Comparison of ENCODE assay signal across 29 cellular contexts in the genomic region with DNA sequence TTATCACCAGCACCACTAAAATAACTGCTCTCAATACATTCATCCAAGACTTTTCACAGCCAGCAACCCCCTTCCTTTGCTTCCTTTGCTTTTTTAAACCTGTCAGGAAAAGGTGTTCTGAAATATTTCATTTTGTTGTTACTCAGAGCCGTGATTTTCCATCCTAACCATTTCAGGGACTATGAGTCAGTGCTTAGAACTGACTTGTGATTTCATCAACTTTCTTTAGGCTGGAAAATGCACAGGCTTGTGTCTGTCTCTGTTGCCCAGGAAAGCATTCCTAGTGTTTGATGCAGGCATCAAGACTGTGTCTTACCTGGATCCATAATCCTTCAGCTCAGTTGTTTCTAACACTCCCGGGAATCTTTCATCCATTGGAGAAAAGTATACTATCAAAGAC.
DNase-seq lines count a peak whose midpoint lies in the region; ATAC-seq, FAIRE-seq and TF ChIP-seq lines count a peak whose summit lies in the region.
"Had no signal": no experiment of that assay in that cellular context is flagged by ENCODE, and none has a peak within 500 bp of the region (broad histone marks: within the 10 kb centered on the region; RNA-seq: fewer than 3 reads in every experiment).

No MANE protein-coding gene starts in this region.

- H3K27me3 ChIP-seq in astrocyte (ENCODE audit: insufficient read depth, low read length), result no peaks in the 10 kb centered on the region
- H3K27me3 ChIP-seq: BE2C, gastroesophageal sphincter, neutrophil, tibial nerve had no signal

- peaks cover 27% of the 10 kb centered on the region for H3K4me1 Mint-ChIP-seq in astrocyte (ENCODE audit: low read depth, unreplicated experiment)
- H3K4me1 Mint-ChIP-seq: activated CD4-positive, alpha-beta T cell treated with anti-CD3 and anti-CD28 coated beads for 36 hours; central memory CD8-positive, alpha-beta T cell had no signal

- H3K9ac ChIP-seq in astrocyte (ENCODE audit: low read length), result no peak overlapping the region

- no peaks in the 10 kb centered on the region for H3K9me3 Mint-ChIP-seq in astrocyte (ENCODE audit: unreplicated experiment)

- no peaks in the 10 kb centered on the region for H3K79me2 ChIP-seq in astrocyte (ENCODE audit: insufficient read depth, low read length)

- peak; percentile 28 for DNase-seq in H54 (ENCODE audit: insufficient read length, low spot score)
- peak; percentile 5 for DNase-seq in astrocyte (ENCODE audit: low read depth)
- peak; percentile 39 for DNase-seq in inferior parietal cortex (ENCODE audit: extremely low spot score)
- DNase-seq in superior temporal gyrus (ENCODE audit: extremely low spot score), result peak; percentile 46
- DNase-seq in DMS53 treated with DMSO at 0.1 percent for 48 hours (lab: John Stamatoyannopoulos, UW; ENCODE audit: unreplicated experiment), result no peak
- no peak for DNase-seq in RPMI8226
- DNase-seq in occipital lobe (lab: John Stamatoyannopoulos, UW), result no peak
- DNase-seq: activated CD4-positive, alpha-beta T cell treated with anti-CD3 and anti-CD28 coated beads for 36 hours; activated naive CD4-positive, alpha-beta T cell treated with anti-CD3 and anti-CD28 coated beads for 36 hours; activated T-cell treated with anti-CD3 and anti-CD28 coated beads, Interleukin-2, amount 50 U/mL, for 48 hours; anterior cingulate cortex; BE2C; islet precursor cell; Karpas-422; NCI-H1048; NCI-H1930; NCI-H2227 treated with DMSO at 0.1 percent for 48 hours; NCI-H774; SHP77 treated with DMSO at 0.1 percent for 48 hours; small intestine; stimulated activated CD4-positive, alpha-beta T cell treated with anti-CD3 and anti-CD28 coated beads, Interleukin-2, amount 100 ng/mL, for 48 hours had no signal

- H3K4me3 ChIP-seq in astrocyte (ENCODE audit: insufficient read depth, low read depth, low read length), result no peak overlapping the region
- H3K4me3 ChIP-seq: gastroesophageal sphincter, lung, tibial nerve had no signal

- FAIRE-seq in H54 (lab: Jason Lieb, UNC) (peak; percentile 100), astrocyte (lab: Jason Lieb, UNC) (no peak)
- FAIRE-seq: small intestine had no signal

- TF ChIP-seq CTCF in astrocyte (IDR thresholded peaks at IDR 0.05; ENCODE audit: insufficient read depth, low read depth, low read length), result no peak

- ATAC-seq in HG03159 (IDR thresholded peaks at IDR 0.05; ENCODE audit: unreplicated experiment), result no peak
- ATAC-seq: activated CD4-positive, alpha-beta T cell treated with anti-CD3 and anti-CD28 coated beads for 36 hours; gastroesophageal sphincter; HCT116 had no signal

- H3K27me3 Mint-ChIP-seq in astrocyte (ENCODE audit: low read depth, unreplicated experiment), result no peaks in the 10 kb centered on the region
- H3K27me3 Mint-ChIP-seq: activated CD4-positive, alpha-beta T cell treated with anti-CD3 and anti-CD28 coated beads for 36 hours; central memory CD8-positive, alpha-beta T cell; stimulated activated naive CD8-positive, alpha-beta T cell treated with anti-CD3 and anti-CD28 coated beads, Interleukin-15, Interleukin-2, amounts not matched to agents 100 ng/mL and 50 ng/mL, for 24 hours had no signal

- no peak overlapping the region for H2AFZ ChIP-seq in astrocyte (ENCODE audit: low read depth, low read length)

- no peaks in the 10 kb centered on the region for H4K20me1 ChIP-seq in astrocyte (ENCODE audit: insufficient read depth, low read length)

- H3K36me3 ChIP-seq in astrocyte (ENCODE audit: insufficient read depth, low read length), result no peaks in the 10 kb centered on the region
- H3K36me3 ChIP-seq: BE2C, gastroesophageal sphincter, neutrophil, tibial nerve had no signal

- H3K27ac Mint-ChIP-seq in astrocyte (ENCODE audit: unreplicated experiment), result peak overlapping the region; percentile 98
- H3K27ac Mint-ChIP-seq: activated CD4-positive, alpha-beta T cell treated with anti-CD3 and anti-CD28 coated beads for 36 hours; activated naive CD4-positive, alpha-beta T cell treated with anti-CD3 and anti-CD28 coated beads for 36 hours; stimulated activated naive CD8-positive, alpha-beta T cell treated with anti-CD3 and anti-CD28 coated beads, Interleukin-15, Interleukin-2, amounts not matched to agents 100 ng/mL and 50 ng/mL, for 24 hours had no signal

- H3K9me3 ChIP-seq in astrocyte (ENCODE audit: insufficient read depth, low read depth, low read length), result no peaks in the 10 kb centered on the region
- H3K9me3 ChIP-seq: BE2C, gastroesophageal sphincter, neutrophil, tibial nerve had no signal

- H3K36me3 Mint-ChIP-seq in astrocyte (ENCODE audit: low read depth, unreplicated experiment), result no peaks in the 10 kb centered on the region

- peak overlapping the region; percentile 20 for H3K4me3 Mint-ChIP-seq in astrocyte (ENCODE audit: unreplicated experiment)
- H3K4me3 Mint-ChIP-seq: activated CD4-positive, alpha-beta T cell treated with anti-CD3 and anti-CD28 coated beads for 36 hours; activated naive CD4-positive, alpha-beta T cell treated with anti-CD3 and anti-CD28 coated beads for 36 hours; central memory CD8-positive, alpha-beta T cell; stimulated activated naive CD8-positive, alpha-beta T cell treated with anti-CD3 and anti-CD28 coated beads, Interleukin-15, Interleukin-2, amounts not matched to agents 100 ng/mL and 50 ng/mL, for 24 hours had no signal

- TF ChIP-seq POLR2A in H54 (IDR thresholded peaks at IDR 0.05; ENCODE audit: low read depth, low read length), result no peak

- H3K27ac ChIP-seq in astrocyte (ENCODE audit: low read depth, low read length), result no peak overlapping the region
- H3K27ac ChIP-seq: gastroesophageal sphincter, neutrophil, tibial nerve had no signal

- H3K4me1 ChIP-seq in astrocyte (ENCODE audit: insufficient read depth, low read length), result peaks cover 3% of the 10 kb centered on the region
- H3K4me1 ChIP-seq: BE2C, gastroesophageal sphincter, tibial nerve had no signal

- H3K4me2 ChIP-seq in astrocyte (ENCODE audit: low read length), result no peak overlapping the region

Comparison
In these comparisons a context has a peak if more than half of its experiments do, and no peak if none do; other contexts are left out.
1. DNase-seq: peak in H54 (single experiment), astrocyte (single experiment), inferior parietal cortex (single experiment) and superior temporal gyrus (single experiment); none in DMS53 treated with DMSO at 0.1 percent for 48 hours (single experiment), RPMI8226 (single experiment) and occipital lobe (single experiment).